20 cellular contexts compared by ENCODE assay signal in genomic region chr14:105267820-105268548, GRCh38. TPM values are rescaled to one million over a fixed set of nuclear protein-coding genes. Genes with fewer than 3 reads are reported as not detected.
DNase-seq lines count a peak whose midpoint lies in the region; ATAC-seq, FAIRE-seq and TF ChIP-seq lines count a peak whose summit lies in the region.
"Had no signal": no experiment of that assay in that cellular context is flagged by ENCODE, and none has a peak within 500 bp of the region (broad histone marks: within the 10 kb centered on the region; RNA-seq: fewer than 3 reads in every experiment).

No MANE protein-coding gene starts in this region.

- peaks cover 17 to 70% (median 57%) of the 10 kb centered on the region in 10 experiments for H3K4me1 ChIP-seq in BLaER1 treated with 17β-estradiol and CSF1 and Interleukin-3, amounts not matched to agents 10 nM and 100 nM
- H3K4me1 ChIP-seq in H1 (replicated peaks in 1 of 4; ENCODE audit: control insufficient read depth in 3 of 4, insufficient read depth in 4 of 4, low read length in 3 of 4), result no peaks in the 10 kb centered on the region

- H2BK15ac ChIP-seq in H1 (ENCODE audit: low read length), result no peak overlapping the region

- no peaks in the 10 kb centered on the region for H3K79me1 ChIP-seq in H1 (ENCODE audit: low read depth, low read length)

- peak overlapping the region in 2 of 11 experiments; percentile 51 to 54; a peak in 4 of 22 replicates for H3K9ac ChIP-seq in BLaER1 treated with 17β-estradiol and CSF1 and Interleukin-3, amounts not matched to agents 10 nM and 100 nM
- H3K9ac ChIP-seq in H1 (replicated peaks in 1 of 4; ENCODE audit: extremely low read depth in 1 of 4, low read depth in 3 of 4, low read length in 3 of 4), result no peak overlapping the region
- H3K9ac ChIP-seq: KMS-11 had no signal

- H3K23me2 ChIP-seq in H1 (ENCODE audit: low read depth, low read length), result no peaks in the 10 kb centered on the region

- H4K91ac ChIP-seq in H1 (replicated peaks; ENCODE audit: insufficient read length, low read length), result no peak overlapping the region

- H3K27ac ChIP-seq in BLaER1 treated with 17β-estradiol and CSF1 and Interleukin-3, amounts not matched to agents 10 nM and 100 nM, result no peak overlapping the region
- no peak overlapping the region for H3K27ac ChIP-seq in H1 (ENCODE audit: low read depth, low read length)
- H3K27ac ChIP-seq: KMS-11, ovary had no signal

- no peak overlapping the region for H3K18ac ChIP-seq in H1 (ENCODE audit: extremely low read depth, low read length)

- no peak overlapping the region for H2AK5ac ChIP-seq in H1 (ENCODE audit: low read depth, low read length)

- H2BK12ac ChIP-seq in H1 (ENCODE audit: low read depth, low read length), result no peak overlapping the region

- peak overlapping the region in 6 of 11 experiments; percentile 67 to 88 (median 80); a peak in 9 of 22 replicates for H3K4me2 ChIP-seq in BLaER1 treated with 17β-estradiol and CSF1 and Interleukin-3, amounts not matched to agents 10 nM and 100 nM
- H3K4me2 ChIP-seq in H1 (ENCODE audit: insufficient read depth in 1 of 2, low read depth in 2 of 2, low read length in 2 of 2), result no peak overlapping the region
- H3K4me2 ChIP-seq: KMS-11, smooth muscle cell had no signal

- TF ChIP-seq EP300 in H1 (IDR thresholded peaks at IDR 0.05; ENCODE audit: borderline replicate concordance in 1 of 2, low read depth in 2 of 2, low read length in 2 of 2), result no peak

- no peak overlapping the region for H3K4me3 ChIP-seq in BLaER1 treated with 17β-estradiol and CSF1 and Interleukin-3, amounts not matched to agents 10 nM and 100 nM
- no peak overlapping the region for H3K4me3 ChIP-seq in H1 (ENCODE audit: extremely low read depth in 1 of 4, insufficient read depth in 2 of 4, low read depth in 3 of 4, low read length in 4 of 4)
- H3K4me3 ChIP-seq: ovary, smooth muscle cell, tibial nerve had no signal

- 0 out of 2 replicates have a peak overlapping the region, but pooled peaks have one; percentile 28 for H2BK5ac ChIP-seq in H1 (ENCODE audit: low read depth, low read length)

- H3K9me3 ChIP-seq in BLaER1 treated with 17β-estradiol and CSF1 and Interleukin-3, amounts not matched to agents 10 nM and 100 nM (replicated peaks in 1 of 11), result no peaks in the 10 kb centered on the region
- no peaks in the 10 kb centered on the region for H3K9me3 ChIP-seq in H1 (ENCODE audit: insufficient read depth in 2 of 2, low read depth in 1 of 2, low read length in 1 of 2)
- H3K9me3 ChIP-seq: ovary, tibial nerve had no signal

- TF ChIP-seq POLR2A in H1 (IDR thresholded peaks at IDR 0.05; ENCODE audit: control extremely low read depth in 1 of 2, low read depth in 2 of 2, low read length in 2 of 2), result no peak
- TF ChIP-seq POLR2A in erythroblast (IDR thresholded peaks at IDR 0.05; ENCODE audit: low read length), result no peak

- ATAC-seq in GM21423 (IDR thresholded peaks at IDR 0.05; ENCODE audit: unreplicated experiment), result no peak

- WGBS in H1 (ENCODE audit: extremely low coverage in 1 of 2, insufficient coverage in 1 of 2, insufficient read length in 1 of 2, insufficient replicate concordance in 2 of 2, low coverage in 1 of 2, low lambda C conversion rate in 2 of 2, missing lambda C conversion rate in 1 of 2), 2 experiments, result 89% methylated on average over 21 of the region's 21 CpGs; no CpG with 5 or more reads in 1 of the 2 experiments

- H3K23ac ChIP-seq in H1 (ENCODE audit: insufficient read length), result no peak overlapping the region

- H4K20me1 ChIP-seq in BLaER1 treated with 17β-estradiol and CSF1 and Interleukin-3, amounts not matched to agents 10 nM and 100 nM, result peaks cover 47 to 91% (median 69%) of the 10 kb centered on the region in 11 experiments; a peak in 21 of 22 replicates
- peaks cover 4 to 5% of the 10 kb centered on the region in 2 experiments for H4K20me1 ChIP-seq in H1 (replicated peaks in 1 of 2; ENCODE audit: control insufficient read depth in 1 of 2, insufficient read depth in 2 of 2, low read length in 2 of 2)

- peak; percentile 44 to 58 (median 47) for TF ChIP-seq CTCF in H1 (IDR thresholded peaks at IDR 0.05; ENCODE audit: control extremely low read depth in 1 of 3, insufficient read depth in 1 of 3, low read depth in 1 of 3, low read length in 3 of 3)

- H3K27me3 ChIP-seq in BLaER1 treated with 17β-estradiol and CSF1 and Interleukin-3, amounts not matched to agents 10 nM and 100 nM, result no peaks in the 10 kb centered on the region
- H3K27me3 ChIP-seq in H1 (replicated peaks in 1 of 4; ENCODE audit: control insufficient read depth in 3 of 4, extremely low read depth in 1 of 4, insufficient read depth in 3 of 4, low read length in 3 of 4), result no peaks in the 10 kb centered on the region
- H3K27me3 ChIP-seq: ovary, tibial nerve had no signal

- POLR2A ChIA-PET in H1 (lab: Charles Lee; ENCODE audit: partially characterized antibody), result no interaction called here

- no peak overlapping the region for H4K8ac ChIP-seq in H1 (ENCODE audit: extremely low read depth, insufficient read depth, low read length)

- no peak overlapping the region for H3K14ac ChIP-seq in H1 (ENCODE audit: insufficient read length)

- H3K36me3 ChIP-seq in BLaER1 treated with 17β-estradiol and CSF1 and Interleukin-3, amounts not matched to agents 10 nM and 100 nM, result peaks cover 7 to 58% (median 27%) of the 10 kb centered on the region in 11 experiments; a peak in 19 of 22 replicates
- H3K36me3 ChIP-seq in H1 (ENCODE audit: control insufficient read depth in 2 of 4, insufficient read depth in 4 of 4, low read length in 3 of 4), result no peaks in the 10 kb centered on the region; a peak in 1 of 8 replicates
- H3K36me3 ChIP-seq: ovary had no signal

- DNase-seq in HT-29 (ENCODE audit: low spot score) (peak; percentile 25), H1 (ENCODE audit: low read depth in 1 of 2, low spot score in 2 of 2) (no peak), myocyte (ENCODE audit: low read depth) (peak; percentile 80), G401 (ENCODE audit: low spot score) (no peak), erythroblast (lab: John Stamatoyannopoulos, UW) (no peak), kidney tubule cell (ENCODE audit: low spot score) (no peak)
- DNase-seq: activated CD4-positive, alpha-beta T cell treated with anti-CD3 and anti-CD28 coated beads for 48 hours; activated naive CD4-positive, alpha-beta T cell treated with anti-CD3 and anti-CD28 coated beads for 36 hours; activated T-cell treated with anti-CD3 and anti-CD28 coated beads for 4 hours; AML-193; hippocampal formation; ovary; SIG-M5 had no signal

- H3K4ac ChIP-seq in H1 (replicated peaks; ENCODE audit: insufficient read length, low read depth, low read length), result no peak overlapping the region

- H2BK120ac ChIP-seq in H1 (replicated peaks; ENCODE audit: low read depth, low read length), result no peak overlapping the region

- H2BK20ac ChIP-seq in H1 (ENCODE audit: low read length), result no peak overlapping the region

- no peaks in the 10 kb centered on the region for H3K79me2 ChIP-seq in H1 (ENCODE audit: control insufficient read depth in 1 of 2, insufficient read depth in 2 of 2, low read length in 2 of 2)

- H3K56ac ChIP-seq in H1 (replicated peaks; ENCODE audit: insufficient read length, low read depth, low read length), result no peak overlapping the region

- H2AFZ ChIP-seq in H1 (ENCODE audit: low read length), result no peak overlapping the region

- no peak overlapping the region for H4K5ac ChIP-seq in H1 (ENCODE audit: insufficient read length, low read depth, low read length)

- TF ChIP-seq RAD21 in H1 (IDR thresholded peaks at IDR 0.05 in 1 of 2, conservative IDR thresholded peaks at IDR 0.05 in 1 of 2; ENCODE audit: low read depth in 2 of 2, low read length in 2 of 2), result peak; percentile 42 to 55

- CTCF ChIA-PET in H1 (lab: Charles Lee; ENCODE audit: partially characterized antibody), result interaction anchor here (0.7 to 2.1 kb wide), 11 partner anchors 9 to 83 kb away, joined by 3 to 9 read pairs (median 3); no protein-coding TSS in a partner anchor

- FAIRE-seq in H1 (lab: Jason Lieb, UNC), result no peak
- FAIRE-seq: GM18507, GM19239 had no signal

- in situ Hi-C loops in G401 (cut with HindIII; ENCODE audit: low sequenced_read_pairs), result no loop called here

RNA-seq across cellular contexts. Expression of gene BTBD6, which starts 19.7 kb away (rescaled TPM):
- total RNA-seq in HT-29 (2014; rRNA removed; shearing (Covaris generic)), result 65.8 and 72.3 TPM in 2 replicates
- 10.2 and 11.6 TPM in 2 replicates for total RNA-seq in H1 (2021; fragmentation: NEBNext Ultra II Directional; extraction: Animal tissue kit (Norgen Biotek cat#: 25700))
- polyA plus RNA-seq in H1 (2011; rRNA removed), result 9.8 and 10.1 TPM in 2 replicates
- 9.4 TPM for polyA plus RNA-seq in H1 (2011; cell fraction: cytosol; rRNA removed)
- polyA plus RNA-seq in H1 (2011; cell fraction: nucleus; rRNA removed), result 16.1 TPM
- 7.2 to 14.6 TPM (median 12.4 TPM) in 4 replicates for polyA plus RNA-seq in H1 (2012, experiment 1 of 2)
- 13.7 TPM for polyA plus RNA-seq in H1 (2012, experiment 2 of 2)
- 8.8 TPM for polyA plus RNA-seq in H1 (2013, experiment 1 of 2)
- polyA plus RNA-seq in H1 (2013, experiment 2 of 2), result 8.2 TPM
- 5.8 and 7.9 TPM in 2 replicates for polyA minus RNA-seq in H1 (2011; rRNA and poly(A)+ RNA removed)
- polyA minus RNA-seq in H1 (2011; cell fraction: cytosol; rRNA and poly(A)+ RNA removed), result 5.8 TPM
- polyA minus RNA-seq in H1 (2011; cell fraction: nucleus; rRNA and poly(A)+ RNA removed), result 4.4 TPM
- total RNA-seq in myocyte, result 117 and 167 TPM in 2 replicates
- 35.8 TPM for polyA plus RNA-seq in myocyte (2012)
- 40.4 and 42.6 TPM in 2 replicates for total RNA-seq in G401 (2014; rRNA removed; shearing (Covaris generic))

RNA-seq across cellular contexts. Expression of gene BRF1, which starts 32.8 kb away (rescaled TPM):
- 46.6 and 50.2 TPM in 2 replicates for total RNA-seq in HT-29 (2014; rRNA removed; shearing (Covaris generic))
- total RNA-seq in H1 (2021; fragmentation: NEBNext Ultra II Directional; extraction: Animal tissue kit (Norgen Biotek cat#: 25700)), result 18.3 and 18.5 TPM in 2 replicates
- polyA plus RNA-seq in H1 (2011; rRNA removed), result 7.7 and 12.5 TPM in 2 replicates
- polyA plus RNA-seq in H1 (2011; cell fraction: cytosol; rRNA removed), result 11.1 TPM
- polyA plus RNA-seq in H1 (2011; cell fraction: nucleus; rRNA removed), result 32.8 TPM
- polyA plus RNA-seq in H1 (2012, experiment 1 of 2), result 11.4 to 15.6 TPM (median 13.1 TPM) in 4 replicates
- 7.8 TPM for polyA plus RNA-seq in H1 (2012, experiment 2 of 2)
- 9.6 TPM for polyA plus RNA-seq in H1 (2013, experiment 1 of 2)
- polyA plus RNA-seq in H1 (2013, experiment 2 of 2), result 8.4 TPM
- polyA minus RNA-seq in H1 (2011; rRNA and poly(A)+ RNA removed), result 10.3 and 11.4 TPM in 2 replicates
- polyA minus RNA-seq in H1 (2011; cell fraction: cytosol; rRNA and poly(A)+ RNA removed), result 15.4 TPM
- polyA minus RNA-seq in H1 (2011; cell fraction: nucleus; rRNA and poly(A)+ RNA removed), result 35.1 TPM
- 80.5 and 147 TPM in 2 replicates for total RNA-seq in myocyte
- polyA plus RNA-seq in myocyte (2012), result 22.4 TPM
- total RNA-seq in G401 (2014; rRNA removed; shearing (Covaris generic)), result 30.3 and 46.8 TPM in 2 replicates

RNA-seq across cellular contexts. Expression of gene PACS2, which starts 46.6 kb away (rescaled TPM):
- total RNA-seq in HT-29 (2014; rRNA removed; shearing (Covaris generic)), result 65.6 and 65.7 TPM in 2 replicates
- 62.3 and 62.8 TPM in 2 replicates for total RNA-seq in H1 (2021; fragmentation: NEBNext Ultra II Directional; extraction: Animal tissue kit (Norgen Biotek cat#: 25700))
- 38.0 and 65.4 TPM in 2 replicates for polyA plus RNA-seq in H1 (2011; rRNA removed)
- 57.3 TPM for polyA plus RNA-seq in H1 (2011; cell fraction: cytosol; rRNA removed)
- polyA plus RNA-seq in H1 (2011; cell fraction: nucleus; rRNA removed), result 306 TPM
- polyA plus RNA-seq in H1 (2012, experiment 1 of 2), result 54.5 to 72.8 TPM (median 68.7 TPM) in 4 replicates
- 42.3 TPM for polyA plus RNA-seq in H1 (2012, experiment 2 of 2)
- 35.8 TPM for polyA plus RNA-seq in H1 (2013, experiment 1 of 2)
- polyA plus RNA-seq in H1 (2013, experiment 2 of 2), result 33.2 TPM
- 28.2 and 33.0 TPM in 2 replicates for polyA minus RNA-seq in H1 (2011; rRNA and poly(A)+ RNA removed)
- 49.0 TPM for polyA minus RNA-seq in H1 (2011; cell fraction: cytosol; rRNA and poly(A)+ RNA removed)
- 88.7 TPM for polyA minus RNA-seq in H1 (2011; cell fraction: nucleus; rRNA and poly(A)+ RNA removed)
- 240 and 302 TPM in 2 replicates for total RNA-seq in myocyte
- 78.0 TPM for polyA plus RNA-seq in myocyte (2012)
- 36.9 and 50.7 TPM in 2 replicates for total RNA-seq in G401 (2014; rRNA removed; shearing (Covaris generic))

Comparison
In these comparisons a context has a peak if more than half of its experiments do, and no peak if none do; other contexts are left out.
1. H3K4me2 ChIP-seq: peak in BLaER1 treated with 17β-estradiol and CSF1 and Interleukin-3, amounts not matched to agents 10 nM and 100 nM (6 of 11); none in H1 (0 of 2).
2. DNase-seq: peak in HT-29 (single experiment) and myocyte (single experiment); none in H1 (0 of 2), G401 (single experiment), erythroblast (0 of 2) and kidney tubule cell (single experiment).